ENCODE assay signal across 1 cellular context in genomic region chr21:29074007-29074376, GRCh38.
TF ChIP-seq lines count a peak whose summit lies in the region.

No MANE protein-coding gene starts in this region.

TF ChIP-seq in K562, 482 proteins besides CTCF, POLR2A, EP300 and RAD21 (continued from another document and continues in another):
- TF ChIP-seq HMG20A (CRISPR knock-in tag; conservative IDR thresholded peaks at IDR 0.05) (peak; percentile 63; the same call in 1 of the 2 replicates), ATF2 (CRISPR knock-in tag; IDR thresholded peaks at IDR 0.05) (no peak), TGIF2 (CRISPR knock-in tag; IDR thresholded peaks at IDR 0.05) (no peak), NCOA4 (IDR thresholded peaks at IDR 0.05; ENCODE audit: partially characterized antibody) (no peak), JUN (IDR thresholded peaks at IDR 0.05; ENCODE audit: borderline replicate concordance, low read depth, low read length) (no peak), JUN (CRISPR knock-in tag; IDR thresholded peaks at IDR 0.05; ENCODE audit: borderline replicate concordance) (no peak), ZNF174 (CRISPR knock-in tag; IDR thresholded peaks at IDR 0.05) (no peak), ZNF518B (CRISPR knock-in tag; IDR thresholded peaks at IDR 0.05) (no peak), ZBTB8A (IDR thresholded peaks at IDR 0.05; ENCODE audit: partially characterized antibody) (no peak), USF2 (CRISPR knock-in tag; IDR thresholded peaks at IDR 0.05) (no peak), ATF3 (IDR thresholded peaks at IDR 0.05) (no peak), ATF3 (CRISPR knock-in tag; conservative IDR thresholded peaks at IDR 0.05) (no peak), NFIC (IDR thresholded peaks at IDR 0.05) (no peak), TRIM25 (IDR thresholded peaks at IDR 0.05; ENCODE audit: borderline replicate concordance) (no peak), ZNF668 (CRISPR knock-in tag; IDR thresholded peaks at IDR 0.05) (no peak), GTF2F1 (IDR thresholded peaks at IDR 0.05; ENCODE audit: low read depth, low read length) (no peak), MAFG (tag; conservative IDR thresholded peaks at IDR 0.05) (no peak), YBX1 (IDR thresholded peaks at IDR 0.05) (no peak), TCFL5 (CRISPR knock-in tag; conservative IDR thresholded peaks at IDR 0.05) (no peak), ZNF584 (CRISPR knock-in tag; IDR thresholded peaks at IDR 0.05; ENCODE audit: low read depth) (no peak), CREB3 (tag; conservative IDR thresholded peaks at IDR 0.05; ENCODE audit: low read depth) (no peak), NFYB (IDR thresholded peaks at IDR 0.05; ENCODE audit: extremely low read depth, insufficient read length) (no peak), ESRRA (IDR thresholded peaks at IDR 0.05; ENCODE audit: borderline replicate concordance, low read depth) (no peak), MLLT1 (IDR thresholded peaks at IDR 0.05) (no peak), THRA (IDR thresholded peaks at IDR 0.05) (no peak), SNRNP70 (optimal IDR thresholded peaks at IDR 0.05; ENCODE audit: low read depth, low read length) (no peak), MCM5 (IDR thresholded peaks at IDR 0.05; ENCODE audit: low read depth) (no peak), FOXA1 (IDR thresholded peaks at IDR 0.05; ENCODE audit: borderline replicate concordance) (no peak), HMGN3 (IDR thresholded peaks at IDR 0.05; ENCODE audit: borderline replicate concordance, extremely low read depth, insufficient read length, low read depth, low read length) (no peak), SMAD1 (IDR thresholded peaks at IDR 0.05; ENCODE audit: low read depth, low read length, partially characterized antibody) (no peak), JUND (IDR thresholded peaks at IDR 0.05; ENCODE audit: borderline replicate concordance, low read depth, low read length) (no peak), JUND (tag; IDR thresholded peaks at IDR 0.05; ENCODE audit: borderline replicate concordance, low read depth, low read length) (no peak), ZNF511 (CRISPR knock-in tag; IDR thresholded peaks at IDR 0.05) (no peak), CTBP1 (IDR thresholded peaks at IDR 0.05; ENCODE audit: borderline replicate concordance) (no peak), ZNF12 (CRISPR knock-in tag; IDR thresholded peaks at IDR 0.05) (no peak), ASH1L (IDR thresholded peaks at IDR 0.05; ENCODE audit: borderline replicate concordance, low read depth, partially characterized antibody) (no peak), CTCFL (IDR thresholded peaks at IDR 0.05; ENCODE audit: borderline replicate concordance, insufficient read depth, low read depth, low read length, poor library complexity, severe bottlenecking) (no peak), THAP12 (CRISPR knock-in tag; IDR thresholded peaks at IDR 0.05) (no peak), ZNF707 (CRISPR knock-in tag; conservative IDR thresholded peaks at IDR 0.05) (0 out of 2 replicates have a peak, but pooled peaks have one; percentile 41)
